ENCODE assay signal across 22 cellular contexts in the genomic region with DNA sequence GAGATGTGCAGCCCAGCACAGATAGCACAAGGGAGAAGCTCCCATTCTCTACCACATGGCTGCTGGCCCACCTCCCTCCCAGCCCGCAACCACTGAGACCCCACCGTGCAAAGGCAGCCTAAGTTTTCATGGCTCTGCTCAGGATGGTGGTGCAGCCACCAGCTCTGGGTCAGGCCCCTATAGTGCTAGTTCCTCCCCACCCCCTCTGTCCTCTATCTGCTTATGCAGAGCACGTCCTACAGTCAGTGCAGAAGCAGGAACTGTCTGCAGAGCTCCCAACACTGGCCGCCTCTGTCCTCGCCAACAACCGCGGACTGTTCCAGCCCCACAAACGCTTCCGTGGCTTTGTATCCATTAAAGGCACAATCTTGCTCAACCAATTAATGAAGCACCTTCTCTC.
A peak's percentile ranks its signal among the peaks of the same experiment; 100 is the strongest.
DNase-seq lines count a peak whose midpoint lies in the region; ATAC-seq and TF ChIP-seq lines count a peak whose summit lies in the region.
"Had no signal": no experiment of that assay in that cellular context is flagged by ENCODE, and none has a peak within 500 bp of the region (broad histone marks: within the 10 kb centered on the region; RNA-seq: fewer than 3 reads in every experiment).

No MANE protein-coding gene starts in this region.

- H3K27ac Mint-ChIP-seq in chondrocyte (ENCODE audit: unreplicated experiment) (no peak overlapping the region), type B pancreatic cell (no peak overlapping the region), natural killer cell (no peak overlapping the region)
- no peak overlapping the region for H3K27ac Mint-ChIP-seq in stimulated activated memory B cell treated with anti-CD40 and anti-IgM and Interleukin-4, amounts not matched to agents 10 μg/mL and 1 μg/mL and 100 μg/mL, for 72 hours
- H3K27ac Mint-ChIP-seq: activated naive CD4-positive, alpha-beta T cell treated with anti-CD3 and anti-CD28 coated beads, Interleukin-2, amount 50 U/mL, for 72 hours; T-helper 17 cell had no signal

- no peaks in the 10 kb centered on the region for H3K9me3 Mint-ChIP-seq in chondrocyte (ENCODE audit: low read depth)
- no peaks in the 10 kb centered on the region for H3K9me3 Mint-ChIP-seq in stimulated activated memory B cell treated with anti-CD40 and anti-IgM and Interleukin-4, amounts not matched to agents 10 μg/mL and 1 μg/mL and 100 μg/mL, for 72 hours
- no peaks in the 10 kb centered on the region for H3K9me3 Mint-ChIP-seq in type B pancreatic cell
- no peaks in the 10 kb centered on the region for H3K9me3 Mint-ChIP-seq in natural killer cell
- H3K9me3 Mint-ChIP-seq: activated naive CD4-positive, alpha-beta T cell treated with anti-CD3 and anti-CD28 coated beads, Interleukin-2, amount 50 U/mL, for 72 hours had no signal

- H3K36me3 Mint-ChIP-seq in chondrocyte (ENCODE audit: low read depth): no peaks in the 10 kb centered on the region
- H3K36me3 Mint-ChIP-seq in stimulated activated memory B cell treated with anti-CD40 and anti-IgM and Interleukin-4, amounts not matched to agents 10 μg/mL and 1 μg/mL and 100 μg/mL, for 72 hours: no peaks in the 10 kb centered on the region
- H3K36me3 Mint-ChIP-seq in type B pancreatic cell: no peaks in the 10 kb centered on the region
- H3K36me3 Mint-ChIP-seq in natural killer cell: no peaks in the 10 kb centered on the region
- H3K36me3 Mint-ChIP-seq: activated naive CD4-positive, alpha-beta T cell treated with anti-CD3 and anti-CD28 coated beads, Interleukin-2, amount 50 U/mL, for 72 hours had no signal

- intact Hi-C loops in natural killer cell (cut with micrococcal nuclease): no loop called here

- H3K4me3 Mint-ChIP-seq in chondrocyte (ENCODE audit: unreplicated experiment) (no peak overlapping the region), type B pancreatic cell (no peak overlapping the region), natural killer cell (no peak overlapping the region)
- H3K4me3 Mint-ChIP-seq in stimulated activated memory B cell treated with anti-CD40 and anti-IgM and Interleukin-4, amounts not matched to agents 10 μg/mL and 1 μg/mL and 100 μg/mL, for 72 hours: no peak overlapping the region
- H3K4me3 Mint-ChIP-seq: T-helper 17 cell had no signal

- H3K27me3 Mint-ChIP-seq in chondrocyte (ENCODE audit: low read depth) (peaks cover 13% of the 10 kb centered on the region), type B pancreatic cell (peaks cover 4% of the 10 kb centered on the region), natural killer cell (ENCODE audit: low read depth in 2 of 2) (peaks cover 8 to 17% of the 10 kb centered on the region in 2 donors)
- H3K27me3 Mint-ChIP-seq in stimulated activated memory B cell treated with anti-CD40 and anti-IgM and Interleukin-4, amounts not matched to agents 10 μg/mL and 1 μg/mL and 100 μg/mL, for 72 hours: peaks cover 46% of the 10 kb centered on the region

- no peaks in the 10 kb centered on the region for H3K4me1 Mint-ChIP-seq in chondrocyte (ENCODE audit: low read depth)
- H3K4me1 Mint-ChIP-seq in stimulated activated memory B cell treated with anti-CD40 and anti-IgM and Interleukin-4, amounts not matched to agents 10 μg/mL and 1 μg/mL and 100 μg/mL, for 72 hours: no peaks in the 10 kb centered on the region
- no peaks in the 10 kb centered on the region for H3K4me1 Mint-ChIP-seq in type B pancreatic cell (ENCODE audit: unreplicated experiment)
- no peaks in the 10 kb centered on the region for H3K4me1 Mint-ChIP-seq in natural killer cell
- H3K4me1 Mint-ChIP-seq: T-helper 17 cell had no signal

- ATAC-seq in stimulated activated memory B cell treated with anti-CD40 and anti-IgM and Interleukin-4, amounts not matched to agents 10 μg/mL and 1 μg/mL and 100 μg/mL, for 72 hours: peak; percentile 17
- ATAC-seq in natural killer cell: no peak
- ATAC-seq in HG03342 (IDR thresholded peaks at IDR 0.05; ENCODE audit: unreplicated experiment): no peak
- ATAC-seq: activated naive CD4-positive, alpha-beta T cell treated with anti-CD3 and anti-CD28 coated beads, Interleukin-2, amount 50 U/mL, for 72 hours; foreskin keratinocyte; Panc1; T-helper 17 cell had no signal

- TF ChIP-seq CTCF in chondrocyte (IDR thresholded peaks at IDR 0.05) (no peak), type B pancreatic cell (conservative IDR thresholded peaks at IDR 0.05) (no peak), natural killer cell (IDR thresholded peaks at IDR 0.05) (no peak)

- DNase-seq in amygdala (lab: John Stamatoyannopoulos, UW) (peak in 51 of 56 donors; percentile 14 to 89 (median 60)), chondrocyte (ENCODE audit: low spot score) (peak; percentile 68), mesenteric fat pad (ENCODE audit: low spot score) (peak; percentile 57), type B pancreatic cell (ENCODE audit: extremely low spot score, unreplicated experiment) (no peak), natural killer cell (no peak)
- DNase-seq: activated CD4-positive, alpha-beta T cell treated with anti-CD3 and anti-CD28 coated beads, Interleukin-2, amount 50 U/mL, for 4 hours; DMS153; esophagus squamous epithelium; foreskin keratinocyte; lower lobe of right lung; NCI-H146; NCI-H446; NCI-H748 treated with DMSO at 0.1 percent for 48 hours; right lobe of liver; SHP77; stimulated activated CD8-positive, alpha-beta memory T cell treated with anti-CD3 and anti-CD28 coated beads, Interleukin-4, amount 100 ng/mL, for 48 hours; T-helper 17 cell; trophoblast cell had no signal

Comparison
In these comparisons a context has a peak if more than half of its experiments do, and no peak if none do; other contexts are left out.
1. DNase-seq: peak in amygdala (51 of 56), chondrocyte (single experiment) and mesenteric fat pad (single experiment); none in type B pancreatic cell (single experiment) and natural killer cell (single experiment).